Comparison of ENCODE assay signal across 10 cellular contexts in the genomic region with DNA sequence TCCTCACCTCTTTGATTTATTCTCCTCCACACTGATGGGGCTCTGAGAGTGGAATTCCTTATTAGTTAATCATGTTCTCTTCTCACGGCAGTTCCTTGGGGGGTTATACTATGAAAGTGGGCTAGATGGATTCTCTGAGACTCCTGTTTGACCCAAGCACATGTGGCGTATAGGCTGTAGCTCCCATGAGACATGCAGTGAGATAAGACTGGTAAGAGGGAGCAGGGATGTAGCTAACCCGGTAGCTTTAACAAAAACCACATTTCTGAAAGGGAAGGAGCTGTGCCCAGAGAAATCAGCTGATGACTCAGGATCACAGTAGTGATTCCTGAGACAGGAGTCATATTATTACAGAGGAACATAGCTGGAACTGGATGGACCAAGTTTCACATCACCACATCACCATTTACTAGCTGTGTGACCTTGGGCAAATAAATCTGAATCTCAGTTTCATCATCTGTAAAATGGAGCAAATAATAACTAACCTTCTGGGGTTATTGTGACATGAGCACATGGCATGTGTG.
DNase-seq lines count a peak whose midpoint lies in the region; ATAC-seq and TF ChIP-seq lines count a peak whose summit lies in the region.
"Had no signal": no experiment of that assay in that cellular context is flagged by ENCODE, and none has a peak within 500 bp of the region (broad histone marks: within the 10 kb centered on the region; RNA-seq: fewer than 3 reads in every experiment).

No MANE protein-coding gene starts in this region.

- ATAC-seq in omental fat pad (ENCODE audit: low FRiP score) (peak; percentile 84), GM21528 (IDR thresholded peaks at IDR 0.05; ENCODE audit: low FRiP score, unreplicated experiment) (no peak)

- H3K4me3 ChIP-seq in PC-9 (no peak overlapping the region), epithelial cell of proximal tubule (ENCODE audit: low read depth, low read length) (peak overlapping the region; percentile 30)
- H3K4me3 ChIP-seq: colonic mucosa had no signal

- H3K27ac ChIP-seq in PC-9 (peak overlapping the region; percentile 68), caudate nucleus (ENCODE audit: low read depth, low read length) (no peak overlapping the region)
- H3K27ac ChIP-seq: colonic mucosa had no signal

- peaks cover 3% of the 10 kb centered on the region for H3K36me3 ChIP-seq in PC-9 (ENCODE audit: low read depth)
- H3K36me3 ChIP-seq: colonic mucosa had no signal

- POLR2A ChIA-PET in PC-9 (lab: Charles Lee; ENCODE audit: unreplicated experiment) = interaction anchor here (0.6 kb wide), 1 partner anchor 39 kb away, joined by 3 read pairs; no protein-coding TSS in a partner anchor

- H3K9me3 Mint-ChIP-seq in progenitor cell of endocrine pancreas (ENCODE audit: low read depth) = no peaks in the 10 kb centered on the region

- H3K27ac Mint-ChIP-seq in progenitor cell of endocrine pancreas = no peak overlapping the region

- no peaks in the 10 kb centered on the region for H3K4me1 Mint-ChIP-seq in progenitor cell of endocrine pancreas (ENCODE audit: low read depth)

- intact Hi-C loops in PC-9 (cut with micrococcal nuclease; ENCODE audit: unreplicated experiment) (no loop called here), cardiac septum (cut with DNase I) (no loop called here)

- peaks cover 16% of the 10 kb centered on the region; the same call in 1 of the 2 replicates for H3F3A ChIP-seq in PC-9 (ENCODE audit: insufficient read depth, low read depth)

- peaks cover 12% of the 10 kb centered on the region for H3K36me3 Mint-ChIP-seq in progenitor cell of endocrine pancreas (ENCODE audit: insufficient read depth)

- H3K4me3 Mint-ChIP-seq in progenitor cell of endocrine pancreas (ENCODE audit: low read depth) = no peak overlapping the region

- H3K4me2 ChIP-seq in PC-9 = peak overlapping the region; percentile 26; the same call in 1 of the 2 replicates

- TF ChIP-seq CTCF in PC-9 (conservative IDR thresholded peaks at IDR 0.05) (no peak), epithelial cell of proximal tubule (conservative IDR thresholded peaks at IDR 0.05; ENCODE audit: low read depth, low read length) (no peak), omental fat pad (IDR thresholded peaks at IDR 0.05) (no peak), progenitor cell of endocrine pancreas (IDR thresholded peaks at IDR 0.05; ENCODE audit: unreplicated experiment) (no peak)

- no peak overlapping the region for H2AFZ ChIP-seq in PC-9

- no peaks in the 10 kb centered on the region for H3K27me3 Mint-ChIP-seq in progenitor cell of endocrine pancreas

- H3K4me1 ChIP-seq in PC-9 (replicated peaks; ENCODE audit: insufficient read depth) = peaks cover 9% of the 10 kb centered on the region
- H3K4me1 ChIP-seq: colonic mucosa had no signal

- H3K9me3 ChIP-seq in PC-9 (ENCODE audit: insufficient read depth, low read depth) = no peaks in the 10 kb centered on the region
- H3K9me3 ChIP-seq: colonic mucosa had no signal

- peak; percentile 90 for DNase-seq in AG20443 (ENCODE audit: low spot score)
- peak in 1 of 2 experiments; percentile 84 for DNase-seq in PC-9
- peak; percentile 90 for DNase-seq in epithelial cell of proximal tubule (ENCODE audit: low read depth)
- no peak for DNase-seq in omental fat pad (ENCODE audit: low spot score)
- DNase-seq in progenitor cell of endocrine pancreas (ENCODE audit: low spot score, unreplicated experiment) = no peak
- DNase-seq in caudate nucleus (lab: John Stamatoyannopoulos, UW) = no peak
- DNase-seq in cardiac septum (ENCODE audit: low spot score) = no peak
- DNase-seq: colonic mucosa, SHP77 treated with DMSO at 0.1 percent for 48 hours had no signal

- H3K27me3 ChIP-seq in PC-9 (ENCODE audit: insufficient read depth, low read depth) = no peaks in the 10 kb centered on the region
- H3K27me3 ChIP-seq: colonic mucosa had no signal

- no peaks in the 10 kb centered on the region for H3K9me2 ChIP-seq in PC-9 (ENCODE audit: insufficient read depth)

- H4K20me1 ChIP-seq in PC-9 (ENCODE audit: insufficient read depth) = no peaks in the 10 kb centered on the region

- H3K79me2 ChIP-seq in PC-9 (ENCODE audit: low read depth) = peaks cover 40% of the 10 kb centered on the region

- no TSS peak for BruUV-seq in PC-9 (replicated peaks; lab: Mats Ljungman, UMichigan)

- CTCF ChIA-PET in PC-9 (lab: Charles Lee) = no interaction called here

Comparison
In these comparisons a context has a peak if more than half of its experiments do, and no peak if none do; other contexts are left out.
1. DNase-seq: peak in AG20443 (single experiment) and epithelial cell of proximal tubule (single experiment); none in omental fat pad (single experiment), progenitor cell of endocrine pancreas (single experiment), caudate nucleus (0 of 61) and cardiac septum (single experiment).